In genomic region chr12:28268830-28269229, GRCh38 we compare ENCODE assay signal across 25 cellular contexts.
"Had no signal": no experiment of that assay in that cellular context is flagged by ENCODE, and none has a peak within 500 bp of the region (broad histone marks: within the 10 kb centered on the region; RNA-seq: fewer than 3 reads in every experiment).

No MANE protein-coding gene starts in this region.

- H3K4me3 Mint-ChIP-seq: immature natural killer cell; naive thymus-derived CD4-positive, alpha-beta T cell; natural killer cell treated with Interleukin-12 subunit alpha and Interleukin-12 subunit beta and Interleukin-15 and Interleukin-18, amount 100 ng/mL, for 72 hours; stimulated activated memory B cell treated with anti-CD40 and anti-IgM and Interleukin-4, amounts not matched to agents 10 μg/mL and 1 μg/mL and 100 μg/mL, for 72 hours had no signal

- H3K27me3 Mint-ChIP-seq: naive thymus-derived CD4-positive, alpha-beta T cell; natural killer cell treated with Interleukin-12 subunit alpha and Interleukin-12 subunit beta and Interleukin-15 and Interleukin-18, amount 100 ng/mL, for 72 hours; progenitor cell of endocrine pancreas; stimulated activated memory B cell treated with anti-CD40 and anti-IgM and Interleukin-4, amounts not matched to agents 10 μg/mL and 1 μg/mL and 100 μg/mL, for 72 hours had no signal

- FAIRE-seq: islet of Langerhans, kidney, urothelium cell line had no signal

- H3K4me1 Mint-ChIP-seq: stimulated activated memory B cell treated with anti-CD40 and anti-IgM and Interleukin-4, amounts not matched to agents 10 μg/mL and 1 μg/mL and 100 μg/mL, for 72 hours had no signal

- H3K27ac Mint-ChIP-seq: natural killer cell treated with Interleukin-12 subunit alpha and Interleukin-12 subunit beta and Interleukin-15 and Interleukin-18, amount 100 ng/mL, for 72 hours; progenitor cell of endocrine pancreas; stimulated activated memory B cell treated with anti-CD40 and anti-IgM and Interleukin-4, amounts not matched to agents 10 μg/mL and 1 μg/mL and 100 μg/mL, for 72 hours had no signal

- DNase-seq: hypothalamus; immature natural killer cell; kidney; left colon; left lung; lower lobe of right lung; mammary epithelial cell; midbrain; mucosa of descending colon; naive thymus-derived CD4-positive, alpha-beta T cell; ovary; right lobe of liver; stimulated activated CD4-positive, alpha-beta T cell treated with anti-CD3 and anti-CD28 coated beads, Interleukin-1b, Interleukin-23, amount 100 ng/mL, for 48 hours; stimulated activated CD4-positive, alpha-beta T cell treated with anti-CD3 and anti-CD28 coated beads, Interleukin-2, amount 100 ng/mL, for 48 hours; stimulated activated CD4-positive, alpha-beta T cell treated with anti-CD3 and anti-CD28 coated beads, Interleukin-4, amount 100 ng/mL, for 4 hours; stimulated activated CD8-positive, alpha-beta memory T cell treated with anti-CD3 and anti-CD28 coated beads, Interleukin-4, amount 100 ng/mL, for 48 hours; stimulated activated naive CD4-positive, alpha-beta T cell treated with Interleukin-2 at 50 U/mL for 16 hours; tibial artery; trophoblast cell; upper lobe of right lung had no signal

- ATAC-seq: left colon; left lung; lower lobe of right lung; mucosa of descending colon; naive thymus-derived CD4-positive, alpha-beta T cell; natural killer cell treated with Interleukin-12 subunit alpha and Interleukin-12 subunit beta and Interleukin-15 and Interleukin-18, amount 100 ng/mL, for 72 hours; right lobe of liver; stimulated activated memory B cell treated with anti-CD40 and anti-IgM and Interleukin-4, amounts not matched to agents 10 μg/mL and 1 μg/mL and 100 μg/mL, for 72 hours; upper lobe of right lung had no signal
